20 cellular contexts compared by ENCODE assay signal in genomic region chr15:65395567-65396185, GRCh38. TPM values are rescaled to one million over a fixed set of nuclear protein-coding genes. Genes with fewer than 3 reads are reported as not detected.
DNase-seq lines count a peak whose midpoint lies in the region; ATAC-seq and TF ChIP-seq lines count a peak whose summit lies in the region.
"Had no signal": no experiment of that assay in that cellular context is flagged by ENCODE, and none has a peak within 500 bp of the region (broad histone marks: within the 10 kb centered on the region; RNA-seq: fewer than 3 reads in every experiment).

No MANE protein-coding gene starts in this region.

- no peak overlapping the region for H4K5ac ChIP-seq in mesendoderm (ENCODE audit: low read length)

- H2BK120ac ChIP-seq in mesendoderm (ENCODE audit: low read depth, low read length): no peak overlapping the region

- no peak overlapping the region for H4K8ac ChIP-seq in mesendoderm (ENCODE audit: low read depth, low read length)

- peak overlapping the region; percentile 20; the same call in 1 of the 2 replicates for H3K4me3 ChIP-seq in H7 (ENCODE audit: insufficient read depth, low read depth, low read length)
- H3K4me3 ChIP-seq in mesendoderm (ENCODE audit: low read length): no peak overlapping the region
- H3K4me3 ChIP-seq: adrenal gland, cardiac muscle cell, upper lobe of right lung had no signal

- H2AK5ac ChIP-seq in mesendoderm (ENCODE audit: low read length): no peak overlapping the region

- H3K4me1 ChIP-seq in mesendoderm (ENCODE audit: control insufficient read depth, low read depth, low read length): no peaks in the 10 kb centered on the region
- H3K4me1 ChIP-seq: adrenal gland, Caco-2, upper lobe of right lung had no signal

- H3K4ac ChIP-seq in mesendoderm (ENCODE audit: low read depth, low read length): no peak overlapping the region

- TF ChIP-seq CTCF in chondrocyte (IDR thresholded peaks at IDR 0.05): peak; percentile 19

- peak overlapping the region; percentile 43 for H3K9ac ChIP-seq in mesendoderm (ENCODE audit: low read length)

- no peak overlapping the region for H3K23ac ChIP-seq in mesendoderm (ENCODE audit: low read length)

- no peaks in the 10 kb centered on the region for H3K9me3 Mint-ChIP-seq in chondrocyte (ENCODE audit: low read depth)
- H3K9me3 Mint-ChIP-seq: memory B cell; naive thymus-derived CD8-positive, alpha-beta T cell; stimulated activated naive CD8-positive, alpha-beta T cell treated with anti-CD3 and anti-CD28 coated beads, Interleukin-15, amount 100 ng/mL, for 72 hours had no signal

- H3K27ac ChIP-seq in mesendoderm (ENCODE audit: low read depth, low read length): no peak overlapping the region
- H3K27ac ChIP-seq: adrenal gland, cardiac muscle cell, upper lobe of right lung had no signal

- no peak for ATAC-seq in HG03139 (IDR thresholded peaks at IDR 0.05; ENCODE audit: unreplicated experiment)
- ATAC-seq: esophagus mucosa; naive thymus-derived CD8-positive, alpha-beta T cell; stimulated activated naive CD8-positive, alpha-beta T cell treated with anti-CD3 and anti-CD28 coated beads, Interleukin-15, amount 100 ng/mL, for 72 hours; upper lobe of right lung had no signal

- H3K79me2 ChIP-seq in mesendoderm (ENCODE audit: control insufficient read depth, insufficient read depth, low read length): no peaks in the 10 kb centered on the region

- no peak overlapping the region for H2BK5ac ChIP-seq in mesendoderm (ENCODE audit: low read length)

- no peak overlapping the region for H3K4me3 Mint-ChIP-seq in chondrocyte (ENCODE audit: unreplicated experiment)

- H3K27me3 ChIP-seq in H7 (ENCODE audit: control insufficient read depth, insufficient read depth, low read length) (peaks cover 30% of the 10 kb centered on the region; the same call in 1 of the 2 replicates), mesendoderm (ENCODE audit: insufficient read depth, low read length, poor library complexity) (peaks cover 14% of the 10 kb centered on the region)
- H3K27me3 ChIP-seq: adrenal gland had no signal

- H3K79me1 ChIP-seq in mesendoderm (ENCODE audit: low read length): no peaks in the 10 kb centered on the region

- WGBS in mesendoderm (ENCODE audit: extremely low coverage, insufficient coverage, low lambda C conversion rate): no CpG with 5 or more reads among the region's 69 CpGs

- H3K4me1 Mint-ChIP-seq in chondrocyte (ENCODE audit: low read depth): no peaks in the 10 kb centered on the region

- no peaks in the 10 kb centered on the region for H3K27me3 Mint-ChIP-seq in chondrocyte (ENCODE audit: low read depth)

- H3K18ac ChIP-seq in mesendoderm (ENCODE audit: low read length): no peak overlapping the region

- DNase-seq in DMS 273 (lab: John Stamatoyannopoulos, UW; ENCODE audit: unreplicated experiment): peak; percentile 31
- no peak for DNase-seq in DMS 273 treated with DMSO at 0.1 percent for 48 hours (lab: John Stamatoyannopoulos, UW)
- DNase-seq in H7: peak; percentile 79
- DNase-seq in chondrocyte (ENCODE audit: low spot score): peak; percentile 87
- no peak for DNase-seq in mesendoderm
- DNase-seq in NCI-H2029 (lab: John Stamatoyannopoulos, UW): no peak
- no peak for DNase-seq in mesenteric fat pad (ENCODE audit: low spot score)
- DNase-seq: 8988T; activated effector memory CD4-positive, alpha-beta T cell treated with Interleukin-2 at 50 U/mL for 16 hours; adrenal gland; Caco-2; naive thymus-derived CD8-positive, alpha-beta T cell; NCI-H1417; stimulated activated naive CD8-positive, alpha-beta T cell treated with anti-CD3 and anti-CD28 coated beads, Interleukin-15, amount 100 ng/mL, for 72 hours; upper lobe of right lung had no signal

- H3K36me3 Mint-ChIP-seq in chondrocyte (ENCODE audit: low read depth): peaks cover 28% of the 10 kb centered on the region
- H3K36me3 Mint-ChIP-seq: naive thymus-derived CD8-positive, alpha-beta T cell had no signal

- peak overlapping the region; percentile 69 for H3K56ac ChIP-seq in mesendoderm (ENCODE audit: low read length)

- H3K27ac Mint-ChIP-seq in chondrocyte (ENCODE audit: unreplicated experiment): no peak overlapping the region
- H3K27ac Mint-ChIP-seq: memory B cell; naive thymus-derived CD8-positive, alpha-beta T cell; stimulated activated naive CD8-positive, alpha-beta T cell treated with anti-CD3 and anti-CD28 coated beads, Interleukin-15, amount 100 ng/mL, for 72 hours had no signal

- no peak overlapping the region for H2BK15ac ChIP-seq in mesendoderm (replicated peaks; ENCODE audit: low read depth)

- no peaks in the 10 kb centered on the region; the same call in 1 of the 2 replicates for H3K36me3 ChIP-seq in H7 (replicated peaks; ENCODE audit: control insufficient read depth, insufficient read depth, low read length)
- H3K36me3 ChIP-seq in mesendoderm (ENCODE audit: control insufficient read depth, insufficient read depth, low read length): no peaks in the 10 kb centered on the region
- H3K36me3 ChIP-seq: adrenal gland, cardiac muscle cell, upper lobe of right lung had no signal

- peak overlapping the region; percentile 41 for H3K4me2 ChIP-seq in mesendoderm (ENCODE audit: low read length)

RNA-seq across cellular contexts. Expression of gene IGDCC3, which starts 17.9 kb away (rescaled TPM):
- total RNA-seq in H7 (2014; rRNA removed; shearing (Covaris generic)): 38.3 and 39.7 TPM in 2 replicates
- total RNA-seq in chondrocyte (0.13 to 0.31 TPM (median 0.27 TPM) in 3 replicates), mesenteric fat pad (not detected)
- polyA plus RNA-seq in mesendoderm (2013, experiment 1 of 2): 44.0 TPM
- polyA plus RNA-seq in mesendoderm (2013, experiment 2 of 2): 43.7 TPM
- total RNA-seq: HT-29; naive thymus-derived CD8-positive, alpha-beta T cell; upper lobe of right lung had no signal
- polyA plus RNA-seq: naive thymus-derived CD8-positive, alpha-beta T cell had no signal

RNA-seq across cellular contexts. Expression of gene IGDCC4, which starts 27.1 kb away (rescaled TPM):
- total RNA-seq in H7 (2014; rRNA removed; shearing (Covaris generic)): 7.4 and 10.6 TPM in 2 replicates
- total RNA-seq in chondrocyte (41.4 to 48.6 TPM (median 47.2 TPM) in 3 replicates), mesenteric fat pad (0.64 TPM)
- polyA plus RNA-seq in mesendoderm (2013, experiment 1 of 2): 1.7 TPM
- polyA plus RNA-seq in mesendoderm (2013, experiment 2 of 2): 1.8 TPM
- total RNA-seq: HT-29 had no signal

Comparison
In these comparisons a context has a peak if more than half of its experiments do, and no peak if none do; other contexts are left out.
1. DNase-seq: peak in DMS 273 (single experiment), H7 (single experiment) and chondrocyte (single experiment); none in DMS 273 treated with DMSO at 0.1 percent for 48 hours (single experiment), mesendoderm (single experiment), NCI-H2029 (single experiment) and mesenteric fat pad (single experiment).
2. RNA of gene IGDCC3, which starts 17.9 kb away (total RNA-seq): 38.3 to 39.7 TPM in H7; 0.13 to 0.31 TPM in chondrocyte and not detected in mesenteric fat pad (single experiment); every median in the first group is over 10 times any median in the second.